ENCODE assay signal across 23 cellular contexts in the genomic region with DNA sequence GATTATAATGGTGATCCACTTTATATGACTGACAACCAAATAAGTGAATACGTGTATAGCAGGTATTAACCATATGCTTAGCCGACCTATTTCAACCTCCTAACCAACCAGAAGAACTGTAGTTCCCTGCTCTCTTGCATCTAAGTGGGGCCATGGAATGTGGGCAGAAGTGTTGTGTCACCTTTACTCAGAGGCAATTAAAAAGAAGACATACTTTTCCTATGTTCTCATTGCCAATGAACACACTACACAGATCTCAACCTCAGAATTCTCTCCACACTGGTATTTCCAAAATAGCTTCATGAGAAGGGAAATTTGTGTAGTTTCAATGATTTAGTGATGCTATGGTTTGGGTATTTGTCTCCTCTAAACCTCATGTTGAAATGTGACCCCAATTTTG.
"Had no signal": no experiment of that assay in that cellular context is flagged by ENCODE, and none has a peak within 500 bp of the region (broad histone marks: within the 10 kb centered on the region; RNA-seq: fewer than 3 reads in every experiment).

No MANE protein-coding gene starts in this region.

- H3K4me3 ChIP-seq: adrenal gland, ascending aorta, colonic mucosa, esophagus squamous epithelium, gastroesophageal sphincter, lower lobe of right lung, right atrium auricular region, tibial artery had no signal

- ATAC-seq: activated T-helper 17 cell treated with anti-CD3 and anti-CD28 coated beads, Interleukin-2, amount 50 U/mL, for 72 hours; effector memory CD8-positive, alpha-beta T cell; gastroesophageal sphincter; left lobe of liver; lower lobe of right lung; naive thymus-derived CD4-positive, alpha-beta T cell; stimulated activated naive CD8-positive, alpha-beta T cell treated with anti-CD3 and anti-CD28 coated beads, Interleukin-15, amount 100 ng/mL, for 72 hours; T-helper 17 cell had no signal

- H3K27ac ChIP-seq: adrenal gland, colonic mucosa, esophagus squamous epithelium, lower lobe of right lung, right atrium auricular region, WERI-Rb-1 had no signal

- FAIRE-seq: endothelial cell of umbilical vein, urothelium cell line had no signal

- H3K36me3 ChIP-seq: adrenal gland, ascending aorta, colonic mucosa, esophagus squamous epithelium, gastroesophageal sphincter, lower lobe of right lung, right atrium auricular region, tibial artery, WERI-Rb-1 had no signal

- DNase-seq: activated T-cell treated with anti-CD3 and anti-CD28 coated beads, Interleukin-2, amount 50 U/mL, for 24 hours; adrenal gland; colonic mucosa; dorsolateral prefrontal cortex; effector memory CD8-positive, alpha-beta T cell; esophagus squamous epithelium; head of caudate nucleus; islet precursor cell; lower lobe of right lung; naive thymus-derived CD4-positive, alpha-beta T cell; stimulated activated CD4-positive, alpha-beta T cell treated with anti-CD3 and anti-CD28 coated beads, Interleukin-1b, Interleukin-23, amount 100 ng/mL, for 48 hours; stimulated activated naive CD8-positive, alpha-beta T cell treated with anti-CD3 and anti-CD28 coated beads, Interleukin-15, amount 100 ng/mL, for 72 hours; SW 1271; T-helper 17 cell; tibial artery; WERI-Rb-1 had no signal

- H3K27me3 ChIP-seq: adrenal gland, ascending aorta, colonic mucosa, dorsolateral prefrontal cortex, esophagus squamous epithelium, gastroesophageal sphincter, right atrium auricular region, tibial artery had no signal

- H3K9me3 ChIP-seq: adrenal gland, ascending aorta, colonic mucosa, esophagus squamous epithelium, gastroesophageal sphincter, lower lobe of right lung, right atrium auricular region, tibial artery had no signal
